ENCODE assay signal across 21 cellular contexts in the genomic region with DNA sequence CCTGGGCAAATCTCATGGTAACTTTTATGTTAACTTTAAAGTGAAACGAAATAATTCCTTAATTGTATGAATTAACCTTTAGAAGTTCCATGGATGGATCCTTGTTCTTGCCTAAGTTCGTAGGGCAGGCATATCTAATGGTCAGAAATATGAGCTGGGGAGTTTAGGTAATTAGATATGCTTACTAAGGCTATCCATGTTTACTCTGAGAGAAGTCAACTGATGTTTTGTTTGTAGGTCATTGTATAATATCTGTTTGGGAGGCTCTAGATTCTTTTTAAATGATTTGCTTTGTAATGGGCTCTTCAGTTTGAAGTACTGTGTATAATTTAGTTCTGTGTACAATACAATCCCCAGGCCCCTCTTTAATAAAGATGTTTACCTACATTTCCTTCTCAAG.
DNase-seq lines count a peak whose midpoint lies in the region; ATAC-seq lines count a peak whose summit lies in the region.
"Had no signal": no experiment of that assay in that cellular context is flagged by ENCODE, and none has a peak within 500 bp of the region (broad histone marks: within the 10 kb centered on the region; RNA-seq: fewer than 3 reads in every experiment).

No MANE protein-coding gene starts in this region.

- no peak for ATAC-seq in stimulated activated naive CD8-positive, alpha-beta T cell treated with anti-CD3 and anti-CD28 coated beads, Interleukin-15, amount 100 ng/mL, for 72 hours
- ATAC-seq: left colon, WTC11 had no signal

- H3K27ac Mint-ChIP-seq in immature natural killer cell = peak overlapping the region in 5 of 6 donors; percentile 49 to 74 (median 72)
- no peak overlapping the region for H3K27ac Mint-ChIP-seq in stimulated activated naive CD8-positive, alpha-beta T cell treated with anti-CD3 and anti-CD28 coated beads, Interleukin-15, amount 100 ng/mL, for 72 hours
- H3K27ac Mint-ChIP-seq: activated naive CD8-positive, alpha-beta T cell treated with anti-CD3 and anti-CD28 coated beads, Interleukin-2, amount 10 ng/mL, durations not matched to agents 7 days and 5 days; activated T-helper 2 cell treated with anti-CD3 and anti-CD28 coated beads, Interferon-gamma antibody, Interleukin-2, Interleukin-4, amounts not matched to agents 10 μg/mL and 5 μg/mL and 100 μg/mL, durations not matched to agents 14 hours and 24 hours and 36 hours; H9; WTC11 had no signal

- peak overlapping the region in 3 of 5 donors; percentile 0 to 49 (median 28) for H3K4me3 Mint-ChIP-seq in immature natural killer cell
- no peak overlapping the region for H3K4me3 Mint-ChIP-seq in stimulated activated naive CD8-positive, alpha-beta T cell treated with anti-CD3 and anti-CD28 coated beads, Interleukin-15, amount 100 ng/mL, for 72 hours
- H3K4me3 Mint-ChIP-seq: activated naive CD8-positive, alpha-beta T cell treated with anti-CD3 and anti-CD28 coated beads, Interleukin-2, amount 10 ng/mL, durations not matched to agents 7 days and 5 days; H9; WTC11 had no signal

- H3K9me3 Mint-ChIP-seq in immature natural killer cell = peaks cover 0 to 6% (median 0%) of the 10 kb centered on the region in 6 donors
- no peaks in the 10 kb centered on the region for H3K9me3 Mint-ChIP-seq in stimulated activated naive CD8-positive, alpha-beta T cell treated with anti-CD3 and anti-CD28 coated beads, Interleukin-15, amount 100 ng/mL, for 72 hours
- H3K9me3 Mint-ChIP-seq: activated T-helper 2 cell treated with anti-CD3 and anti-CD28 coated beads, Interferon-gamma antibody, Interleukin-2, Interleukin-4, amounts not matched to agents 10 μg/mL and 5 μg/mL and 100 μg/mL, durations not matched to agents 14 hours and 24 hours and 36 hours; WTC11 had no signal

- H3K4me1 Mint-ChIP-seq in immature natural killer cell = peaks cover 52 to 61% of the 10 kb centered on the region in 2 donors
- peaks cover 21% of the 10 kb centered on the region for H3K4me1 Mint-ChIP-seq in stimulated activated naive CD8-positive, alpha-beta T cell treated with anti-CD3 and anti-CD28 coated beads, Interleukin-15, amount 100 ng/mL, for 72 hours
- H3K4me1 Mint-ChIP-seq: H9, WTC11 had no signal

- H3K27me3 Mint-ChIP-seq in immature natural killer cell (ENCODE audit: low read depth in 3 of 3) = peaks cover 0 to 7% (median 4%) of the 10 kb centered on the region in 3 donors
- no peaks in the 10 kb centered on the region for H3K27me3 Mint-ChIP-seq in stimulated activated naive CD8-positive, alpha-beta T cell treated with anti-CD3 and anti-CD28 coated beads, Interleukin-15, amount 100 ng/mL, for 72 hours
- H3K27me3 Mint-ChIP-seq: activated naive CD8-positive, alpha-beta T cell treated with anti-CD3 and anti-CD28 coated beads, Interleukin-2, amount 10 ng/mL, durations not matched to agents 7 days and 5 days had no signal

- DNase-seq in NCI-H146 treated with DMSO at 0.1 percent for 48 hours (lab: John Stamatoyannopoulos, UW; ENCODE audit: unreplicated experiment) (peak; percentile 4), NCI-H146 (lab: John Stamatoyannopoulos, UW) (no peak), NCI-H1105 treated with DMSO at 0.1 percent for 48 hours (lab: John Stamatoyannopoulos, UW) (peak; percentile 79), NCI-H510A (lab: John Stamatoyannopoulos, UW) (peak; percentile 51), immature natural killer cell (no peak), pons (ENCODE audit: low spot score) (no peak), NAMALWA (ENCODE audit: low spot score) (no peak)
- no peak for DNase-seq in stimulated activated naive CD8-positive, alpha-beta T cell treated with anti-CD3 and anti-CD28 coated beads, Interleukin-15, amount 100 ng/mL, for 72 hours
- DNase-seq: 8988T; activated CD4-positive, alpha-beta T cell treated with anti-CD3 and anti-CD28 coated beads, Interleukin-2, amount 50 U/mL, for 4 hours; activated CD8-positive, alpha-beta memory T cell treated with anti-CD3 and anti-CD28 coated beads, Interleukin-2, amount 50 U/mL, for 48 hours; activated naive CD8-positive, alpha-beta T cell treated with anti-CD3 and anti-CD28 coated beads, Interleukin-2, amount 10 ng/mL, durations not matched to agents 7 days and 5 days; H9; left colon; mesenchymal stem cell; PC-9; Right ventricle myocardium superior; stimulated activated CD4-positive, alpha-beta T cell treated with anti-CD3 and anti-CD28 coated beads, Interleukin-15, amount 100 ng/mL, for 24 hours; T1000 had no signal

- peaks cover 0 to 3% (median 0%) of the 10 kb centered on the region in 3 donors for H3K36me3 Mint-ChIP-seq in immature natural killer cell
- H3K36me3 Mint-ChIP-seq: WTC11 had no signal

Comparison
In these comparisons a context has a peak if more than half of its experiments do, and no peak if none do; other contexts are left out.
1. DNase-seq: peak in NCI-H146 treated with DMSO at 0.1 percent for 48 hours (single experiment), NCI-H1105 treated with DMSO at 0.1 percent for 48 hours (single experiment) and NCI-H510A (single experiment); none in NCI-H146 (single experiment), immature natural killer cell (0 of 3), stimulated activated naive CD8-positive, alpha-beta T cell treated with anti-CD3 and anti-CD28 coated beads, Interleukin-15, amount 100 ng/mL, for 72 hours (0 of 2), pons (single experiment) and NAMALWA (single experiment).
2. H3K27ac Mint-ChIP-seq: peak in immature natural killer cell (5 of 6); none in stimulated activated naive CD8-positive, alpha-beta T cell treated with anti-CD3 and anti-CD28 coated beads, Interleukin-15, amount 100 ng/mL, for 72 hours (0 of 2).
3. H3K4me3 Mint-ChIP-seq: peak in immature natural killer cell (3 of 5); none in stimulated activated naive CD8-positive, alpha-beta T cell treated with anti-CD3 and anti-CD28 coated beads, Interleukin-15, amount 100 ng/mL, for 72 hours (0 of 2).